Comparison of ENCODE assay signal across 16 cellular contexts in the genomic region with DNA sequence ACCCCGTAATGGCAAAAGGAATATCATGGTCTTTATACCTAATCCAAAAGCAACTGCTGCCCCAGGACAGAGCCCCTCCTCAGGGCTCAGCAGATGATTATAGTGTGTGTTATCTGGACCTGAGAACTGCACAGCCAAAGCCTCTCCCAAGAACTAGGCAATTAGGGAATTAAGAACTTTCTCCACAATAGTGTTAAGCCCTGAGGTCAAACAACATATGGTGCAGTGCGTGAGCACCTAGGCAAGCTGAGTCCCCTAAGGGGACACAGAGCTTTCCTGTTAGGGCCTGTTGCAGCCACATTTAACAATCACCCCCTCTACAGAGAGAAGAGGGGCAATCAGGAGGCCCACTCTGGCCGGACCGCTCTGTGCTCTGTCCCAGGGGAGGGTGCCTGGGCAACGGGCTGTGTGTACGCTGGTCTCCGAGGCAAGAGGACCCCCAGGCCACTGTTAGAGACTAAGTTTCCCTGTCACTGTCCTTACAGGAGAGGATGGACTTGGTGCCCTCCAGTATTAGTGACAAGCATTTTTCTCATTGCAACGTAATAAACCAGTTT. TPM values are rescaled to one million over a fixed set of nuclear protein-coding genes. Genes with fewer than 3 reads are reported as not detected.
DNase-seq lines count a peak whose midpoint lies in the region; ATAC-seq, FAIRE-seq and TF ChIP-seq lines count a peak whose summit lies in the region.
"Had no signal": no experiment of that assay in that cellular context is flagged by ENCODE, and none has a peak within 500 bp of the region (broad histone marks: within the 10 kb centered on the region; RNA-seq: fewer than 3 reads in every experiment).

No MANE protein-coding gene starts in this region.

- no peak for FAIRE-seq in A549 (lab: Jason Lieb, UNC)
- FAIRE-seq: endothelial cell of umbilical vein had no signal

- no peak overlapping the region for H2BK15ac ChIP-seq in H9 (ENCODE audit: low read depth, low read length)

- H3K79me2 ChIP-seq in H9 (ENCODE audit: insufficient read depth, low read length) = no peaks in the 10 kb centered on the region

- no peaks in the 10 kb centered on the region for H3K36me3 Mint-ChIP-seq in H9 (ENCODE audit: insufficient read depth in 1 of 3, low read depth in 3 of 3)
- H3K36me3 Mint-ChIP-seq in WTC11 = no peaks in the 10 kb centered on the region
- H3K36me3 Mint-ChIP-seq in mesothelial cell of epicardium = no peaks in the 10 kb centered on the region

- H3K9me3 Mint-ChIP-seq in H9 (no peaks in the 10 kb centered on the region; a peak in 1 of 5 replicates), WTC11 (no peaks in the 10 kb centered on the region), mesothelial cell of epicardium (no peaks in the 10 kb centered on the region)
- H3K9me3 Mint-ChIP-seq: activated naive CD8-positive, alpha-beta T cell treated with anti-CD3 and anti-CD28 coated beads, Interleukin-2, amount 50 U/mL, for 24 hours had no signal

- H3K18ac ChIP-seq in H9 (ENCODE audit: insufficient read length, low read depth, low read length) = no peak overlapping the region

- H2BK5ac ChIP-seq in H9 (ENCODE audit: insufficient read length, low read length) = no peak overlapping the region

- H3K56ac ChIP-seq in H9 (ENCODE audit: insufficient read length, low read depth, low read length) = no peak overlapping the region

- peaks cover 97% of the 10 kb centered on the region for H3K27me3 Mint-ChIP-seq in H9 (ENCODE audit: low read depth)
- peaks cover 98% of the 10 kb centered on the region for H3K27me3 Mint-ChIP-seq in WTC11 (ENCODE audit: low read depth)
- H3K27me3 Mint-ChIP-seq in mesothelial cell of epicardium (ENCODE audit: low read depth) = peaks cover 49% of the 10 kb centered on the region

- H3K23ac ChIP-seq in H9 (ENCODE audit: insufficient read length, low read depth, low read length) = no peak overlapping the region

- peaks cover 55% of the 10 kb centered on the region for H3K27me3 ChIP-seq in H9 (ENCODE audit: insufficient read depth, low read length)

- no peak overlapping the region for H2BK12ac ChIP-seq in H9 (ENCODE audit: insufficient read length, low read depth, low read length)

- no peak for TF ChIP-seq CTCF in A549 (IDR thresholded peaks at IDR 0.05)
- no peak for TF ChIP-seq CTCF in H9 (conservative IDR thresholded peaks at IDR 0.05)
- TF ChIP-seq CTCF in WTC11 (IDR thresholded peaks at IDR 0.05) = no peak
- no peak for TF ChIP-seq CTCF in mesothelial cell of epicardium (IDR thresholded peaks at IDR 0.05; ENCODE audit: unreplicated experiment)

- H4K5ac ChIP-seq in H9 (ENCODE audit: insufficient read length, low read depth, low read length) = no peak overlapping the region

- TF ChIP-seq EP300 in A549 (IDR thresholded peaks at IDR 0.05) = no peak

- H3K4me1 ChIP-seq in A549 (no peaks in the 10 kb centered on the region), H9 (ENCODE audit: insufficient read depth, low read length) (no peaks in the 10 kb centered on the region)

- H3K14ac ChIP-seq in H9 (ENCODE audit: insufficient read depth, low read length) = no peak overlapping the region

- no peaks in the 10 kb centered on the region for H4K20me1 ChIP-seq in H9 (ENCODE audit: control insufficient read depth, insufficient read depth, insufficient read length)

- H3K27ac Mint-ChIP-seq in H9 (no peak overlapping the region), WTC11 (no peak overlapping the region), mesothelial cell of epicardium (no peak overlapping the region)
- H3K27ac Mint-ChIP-seq: activated naive CD8-positive, alpha-beta T cell treated with anti-CD3 and anti-CD28 coated beads, Interleukin-2, amount 50 U/mL, for 24 hours had no signal

- POLR2A ChIA-PET in A549 (lab: Yijun Ruan, JAX) = interaction anchor here (0.6 kb wide), 1 partner anchor 16 kb away, joined by 3 read pairs; no protein-coding TSS in a partner anchor
- POLR2A ChIA-PET in WTC11 (lab: Charles Lee) = interaction anchor here (0.6 kb wide), 1 partner anchor 303 kb away, joined by 3 read pairs; no protein-coding TSS in a partner anchor

- no peak overlapping the region for H3T11ph ChIP-seq in H9 (ENCODE audit: low read length)

- TF ChIP-seq RAD21 in A549 (conservative IDR thresholded peaks at IDR 0.05 in 1 of 2, IDR thresholded peaks at IDR 0.05 in 1 of 2) = no peak

- no peak overlapping the region for H3K27ac ChIP-seq in A549
- H3K27ac ChIP-seq in H9 (ENCODE audit: insufficient read length, low read depth, low read length) = no peak overlapping the region
- H3K27ac ChIP-seq: suprapubic skin had no signal

- H3K4me3 Mint-ChIP-seq in H9 (peak overlapping the region; percentile 74 to 89; a peak in 4 of 5 replicates), WTC11 (peak overlapping the region; percentile 77), mesothelial cell of epicardium (peak overlapping the region; percentile 74)
- H3K4me3 Mint-ChIP-seq: activated naive CD8-positive, alpha-beta T cell treated with anti-CD3 and anti-CD28 coated beads, Interleukin-2, amount 50 U/mL, for 24 hours had no signal

- H4K91ac ChIP-seq in H9 (ENCODE audit: insufficient read length, low read depth, low read length) = no peak overlapping the region

- H4K8ac ChIP-seq in H9 (replicated peaks; ENCODE audit: insufficient read length, low read depth, low read length) = no peak overlapping the region

- H3K4me3 ChIP-seq in A549 = 0 out of 3 replicates have a peak overlapping the region, but pooled peaks have one; percentile 49

- no peak for DNase-seq in A549 (ENCODE audit: low read depth in 1 of 2, low spot score in 1 of 2)
- DNase-seq in H9 = no peak
- DNase-seq in WTC11 (ENCODE audit: low spot score) = no peak
- no peak for DNase-seq in mesothelial cell of epicardium (ENCODE audit: low spot score in 2 of 2, unreplicated experiment in 2 of 2)
- no peak for DNase-seq in GM03348 (ENCODE audit: low spot score)
- DNase-seq in NCI-H345 treated with DMSO at 0.1 percent for 48 hours (lab: John Stamatoyannopoulos, UW; ENCODE audit: unreplicated experiment) = no peak
- DNase-seq in AG20443 (ENCODE audit: low spot score) = no peak
- DNase-seq: activated naive CD8-positive, alpha-beta T cell treated with anti-CD3 and anti-CD28 coated beads, Interleukin-2, amount 50 U/mL, for 24 hours; SIG-M5; T-helper 9 cell had no signal

- ATAC-seq in A549 (no peak), WTC11 (no peak), HG02840 (IDR thresholded peaks at IDR 0.05; ENCODE audit: low FRiP score, unreplicated experiment) (no peak)

- H2AFZ ChIP-seq in H9 (ENCODE audit: low read length) = no peak overlapping the region

- H3K23me2 ChIP-seq in H9 (ENCODE audit: insufficient read length, low read depth, low read length, poor library complexity, severe bottlenecking) = peaks cover 8% of the 10 kb centered on the region

- WGBS in A549 (ENCODE audit: missing lambda C conversion rate) = 75% methylated on average over 4 of the region's 8 CpGs
- WGBS in H9 (ENCODE audit: extremely low coverage, insufficient read length, low lambda C conversion rate) = no CpG with 5 or more reads among the region's 8 CpGs

- H3K79me1 ChIP-seq in H9 (ENCODE audit: insufficient read depth, low read depth, low read length, poor library complexity, severe bottlenecking) = no peaks in the 10 kb centered on the region

- no peak overlapping the region for H3K9ac ChIP-seq in H9 (ENCODE audit: extremely low read depth, insufficient read length, low read length)

- H2BK20ac ChIP-seq in H9 (ENCODE audit: low read depth, low read length, poor library complexity, severe bottlenecking) = no peak overlapping the region

- H2AK5ac ChIP-seq in H9 (ENCODE audit: insufficient read length, low read length) = no peak overlapping the region

- no peak overlapping the region for H2BK120ac ChIP-seq in H9 (ENCODE audit: low read depth, low read length, poor library complexity, severe bottlenecking)

- no peak for TF ChIP-seq POLR2A in A549 (IDR thresholded peaks at IDR 0.05; ENCODE audit: low read length)

- CTCF ChIA-PET in A549 (lab: Yijun Ruan, JAX) (interaction anchor here (1.2 to 6.3 kb wide), 3 partner anchors 16 to 68 kb away, joined by 3 to 46 read pairs (median 4); no protein-coding TSS in a partner anchor), WTC11 (lab: Charles Lee) (interaction anchor here (0.7 to 10.8 kb wide), 6 partner anchors 8 to 487 kb away, joined by 3 to 245 read pairs (median 16); no protein-coding TSS in a partner anchor)

- no peaks in the 10 kb centered on the region for H3K9me3 ChIP-seq in A549
- H3K9me3 ChIP-seq in H9 (ENCODE audit: control insufficient read depth, low read depth, low read length) = no peaks in the 10 kb centered on the region
- H3K9me3 ChIP-seq: gastroesophageal sphincter, suprapubic skin had no signal

- H3K4me2 ChIP-seq in A549 = peak overlapping the region; percentile 97; the same call in 2 of the 3 replicates
- peak overlapping the region; percentile 44 for H3K4me2 ChIP-seq in H9 (ENCODE audit: insufficient read depth, insufficient read length, low read length)

- peaks cover 27 to 36% of the 10 kb centered on the region in 2 experiments for H3K4me1 Mint-ChIP-seq in H9
- H3K4me1 Mint-ChIP-seq in WTC11 = peaks cover 42% of the 10 kb centered on the region
- H3K4me1 Mint-ChIP-seq in mesothelial cell of epicardium = peaks cover 30% of the 10 kb centered on the region

- H3K4ac ChIP-seq in H9 (ENCODE audit: low read depth, low read length) = no peak overlapping the region

RNA-seq across cellular contexts. Expression of gene KCNJ5, which starts 1.4 kb away (rescaled TPM):
- polyA plus RNA-seq in A549 (2011; rRNA removed) = 0.01 and 0.04 TPM in 2 replicates
- 0.03 and 0.04 TPM in 2 replicates for polyA plus RNA-seq in A549 (2012; cell fraction: cytosol; rRNA removed)
- not detected in 2 replicates for polyA plus RNA-seq in A549 (2012; cell fraction: nucleus; rRNA removed)
- polyA plus RNA-seq in A549 (2017; fragmentation: RNase III; extraction: RNeasy Plus Mini Kit Qiagen cat#74134 plus additional on column Dnase treatment) = 0.04 to 0.09 TPM in 2 of 3 replicates, not detected in the other
- 0.10 TPM in 1 of 2 replicates, not detected in the other for polyA minus RNA-seq in A549 (2011; rRNA and poly(A)+ RNA removed)
- total RNA-seq in H9 (2021) = 0.04 and 0.11 TPM in 2 replicates
- total RNA-seq in WTC11 (2021) = 0.09 to 0.23 TPM (median 0.22 TPM) in 3 replicates
- total RNA-seq in mesothelial cell of epicardium = 0.09 to 0.23 TPM (median 0.11 TPM) in 3 replicates
- total RNA-seq: pulmonary artery endothelial cell had no signal
- polyA plus RNA-seq: endothelial cell of umbilical vein had no signal

RNA-seq across cellular contexts. Expression of gene KCNJ1, which starts 22.6 kb away (rescaled TPM):
- polyA plus RNA-seq in A549 (2011; rRNA removed) (0.12 and 0.20 TPM in 2 replicates), A549 (2017; fragmentation: RNase III; extraction: RNeasy Plus Mini Kit Qiagen cat#74134 plus additional on column Dnase treatment) (0.03 TPM in 1 of 3 replicates, not detected in the others)
- not detected in 2 replicates for polyA plus RNA-seq in A549 (2012; cell fraction: cytosol; rRNA removed)
- polyA plus RNA-seq in A549 (2012; cell fraction: nucleus; rRNA removed) = 0.04 and 0.05 TPM in 2 replicates
- polyA minus RNA-seq in A549 (2011; rRNA and poly(A)+ RNA removed) = not detected in 2 replicates
- total RNA-seq in H9 (2021) (not detected in 2 replicates), WTC11 (2021) (0.07 to 0.24 TPM (median 0.16 TPM) in 3 replicates), mesothelial cell of epicardium (not detected in 3 replicates)
- total RNA-seq: endothelial cell of umbilical vein, mucosa of gallbladder, pulmonary artery endothelial cell had no signal
- polyA plus RNA-seq: endothelial cell of umbilical vein had no signal

RNA-seq across cellular contexts. Expression of gene TP53AIP1, which starts 52.9 kb away (rescaled TPM):
- polyA plus RNA-seq in A549 (2011; rRNA removed) = 0.08 TPM in 1 of 2 replicates, not detected in the other
- polyA plus RNA-seq in A549 (2012; cell fraction: cytosol; rRNA removed) = 0.03 TPM in 1 of 2 replicates, not detected in the other
- polyA plus RNA-seq in A549 (2012; cell fraction: nucleus; rRNA removed) = 0.05 and 0.13 TPM in 2 replicates
- polyA plus RNA-seq in A549 (2017; fragmentation: RNase III; extraction: RNeasy Plus Mini Kit Qiagen cat#74134 plus additional on column Dnase treatment) = 0.03 to 0.11 TPM in 2 of 3 replicates, not detected in the other
- polyA minus RNA-seq in A549 (2011; rRNA and poly(A)+ RNA removed) = 0.24 TPM in 1 of 2 replicates, not detected in the other
- not detected in 2 replicates for total RNA-seq in H9 (2021)
- 0.07 TPM in 1 of 3 replicates, not detected in the others for total RNA-seq in WTC11 (2021)
- 0.45 to 0.68 TPM (median 0.47 TPM) in 3 replicates for total RNA-seq in mesothelial cell of epicardium
- total RNA-seq: endothelial cell of umbilical vein, mucosa of gallbladder, pulmonary artery endothelial cell had no signal
- polyA plus RNA-seq: endothelial cell of umbilical vein had no signal
